In the genomic region with DNA sequence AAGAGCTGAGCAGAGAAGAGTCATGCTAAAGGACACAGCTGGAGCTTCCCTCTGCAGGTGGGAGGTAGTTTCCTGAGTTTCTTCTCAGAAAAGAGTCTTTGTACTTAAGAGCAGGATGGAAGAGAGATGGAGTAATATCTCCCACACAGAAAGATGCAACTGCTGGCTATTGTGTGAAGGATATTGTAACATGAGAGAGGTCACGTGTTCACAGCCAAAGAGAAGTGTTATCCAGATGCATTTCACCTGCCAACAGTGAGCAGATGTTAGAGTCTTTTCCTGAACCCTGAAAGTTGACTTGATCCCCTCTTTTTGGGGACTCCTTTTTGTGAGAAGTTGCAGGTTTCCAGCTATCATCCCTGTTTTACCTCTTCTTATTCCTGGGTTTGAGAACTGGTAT, we compare ENCODE assay signal across 32 cellular contexts.
"Had no signal": no experiment of that assay in that cellular context is flagged by ENCODE, and none has a peak within 500 bp of the region (broad histone marks: within the 10 kb centered on the region; RNA-seq: fewer than 3 reads in every experiment).

No MANE protein-coding gene starts in this region.

- H3K36me3 Mint-ChIP-seq: activated naive CD8-positive, alpha-beta T cell; brain had no signal

- FAIRE-seq: TTC549 had no signal

- H3K4me1 ChIP-seq: Peyer's patch had no signal

- H3K9me3 Mint-ChIP-seq: activated CD4-positive, alpha-beta T cell treated with anti-CD3 and anti-CD28 coated beads, Interleukin-2, amount 10 ng/mL, durations not matched to agents 7 days and 5 days; activated naive CD4-positive, alpha-beta T cell treated with anti-CD3 and anti-CD28 coated beads for 36 hours; activated naive CD8-positive, alpha-beta T cell treated with anti-CD3 and anti-CD28 coated beads, Interleukin-2, amount 50 U/mL, for 24 hours; activated T-cell treated with anti-CD3 and anti-CD28 coated beads, Interleukin-2, amount 50 U/mL, for 4 hours; T-helper 1 cell treated with Interleukin-12 subunit alpha and Interleukin-12 subunit beta and Interleukin-4 antibody, amounts not matched to agents 30 μg/mL and 1 μg/mL, for 36 hours; T-helper 2 cell treated with Interferon-gamma antibody and Interleukin-4, amounts not matched to agents 5 μg/mL and 100 μg/mL, for 36 hours had no signal

- H3K27ac Mint-ChIP-seq: activated CD4-positive, alpha-beta T cell treated with anti-CD3 and anti-CD28 coated beads for 36 hours; activated CD4-positive, alpha-beta T cell treated with anti-CD3 and anti-CD28 coated beads, Interleukin-2, amount 10 ng/mL, durations not matched to agents 7 days and 5 days; activated naive CD4-positive, alpha-beta T cell treated with anti-CD3 and anti-CD28 coated beads for 36 hours; activated naive CD8-positive, alpha-beta T cell; activated naive CD8-positive, alpha-beta T cell treated with anti-CD3 and anti-CD28 coated beads, Interleukin-2, amount 50 U/mL, for 24 hours; activated T-helper 1 cell treated with anti-CD3 and anti-CD28 coated beads, Interleukin-12 subunit alpha, Interleukin-12 subunit beta, Interleukin-2, Interleukin-4 antibody, amounts not matched to agents 30 ng/mL and 10 ng/mL and 1 ng/mL, durations not matched to agents 14 hours and 24 hours and 36 hours; brain; T-helper 1 cell treated with Interleukin-12 subunit alpha and Interleukin-12 subunit beta and Interleukin-4 antibody, amounts not matched to agents 30 μg/mL and 1 μg/mL, for 36 hours; T-helper 2 cell treated with Interferon-gamma antibody and Interleukin-4, amounts not matched to agents 5 μg/mL and 100 μg/mL, for 36 hours had no signal

- H3K36me3 ChIP-seq: Peyer's patch, SJSA1 had no signal

- ATAC-seq: activated CD4-positive, alpha-beta T cell treated with anti-CD3 and anti-CD28 coated beads for 36 hours; activated naive CD8-positive, alpha-beta T cell treated with anti-CD3 and anti-CD28 coated beads, Interleukin-2, amount 50 U/mL, for 24 hours; activated T-cell treated with anti-CD3 and anti-CD28 coated beads, Interleukin-2, amount 50 U/mL, for 4 hours; PC-3 had no signal

- H3K4me3 ChIP-seq: Peyer's patch, SJSA1 had no signal

- H3K27ac ChIP-seq: Peyer's patch, SJSA1 had no signal

- H3K4me2 ChIP-seq: SK-N-SH had no signal

- H3K9me3 ChIP-seq: Peyer's patch, SJSA1, SK-N-SH had no signal

- DNase-seq: activated CD4-positive, alpha-beta T cell treated with anti-CD3 and anti-CD28 coated beads for 36 hours; activated CD4-positive, alpha-beta T cell treated with anti-CD3 and anti-CD28 coated beads, Interleukin-2, amount 10 ng/mL, durations not matched to agents 7 days and 5 days; activated CD4-positive, alpha-beta T cell treated with anti-CD3 and anti-CD28 coated beads, Interleukin-2, amount 50 U/mL, for 48 hours; activated CD8-positive, alpha-beta memory T cell treated with anti-CD3 and anti-CD28 coated beads, Interleukin-2, amount 50 U/mL, for 4 hours; activated gamma-delta T cell treated with Interleukin-2 at 50 U/mL for 16 hours; activated naive CD4-positive, alpha-beta T cell treated with anti-CD3 and anti-CD28 coated beads for 36 hours; activated naive CD8-positive, alpha-beta T cell treated with anti-CD3 and anti-CD28 coated beads, Interleukin-2, amount 50 U/mL, for 24 hours; activated T-cell treated with anti-CD3 and anti-CD28 coated beads for 4 hours; activated T-cell treated with anti-CD3 and anti-CD28 coated beads, Interleukin-2, amount 50 U/mL, for 4 hours; anterior cingulate cortex; caudate nucleus; cerebellar nuclear complex; NCI-H1092 treated with DMSO at 0.1 percent for 48 hours; NCI-H146; NCI-H187 treated with DMSO at 0.1 percent for 48 hours; NCI-H2081; NCI-H524; NCI-H69; NCI-H82; NK-92 treated with Interleukin-12 subunit alpha and Interleukin-12 subunit beta, amount 100 ng/mL, for 24 hours; PC-3; Peyer's patch; RPMI8226; SHP77 treated with DMSO at 0.1 percent for 48 hours; SK-N-SH had no signal

- H3K27me3 ChIP-seq: Peyer's patch, SJSA1 had no signal

- H3K9ac ChIP-seq: SK-N-SH had no signal
